1 cellular context compared by ENCODE assay signal in genomic region chr20:44284032-44284431, GRCh38.
A peak's percentile ranks its signal among the peaks of the same experiment; 100 is the strongest.
TF ChIP-seq lines count a peak whose summit lies in the region.

No MANE protein-coding gene starts in this region.

TF ChIP-seq in HepG2, 621 proteins besides CTCF, POLR2A, EP300 and RAD21:
- TF ChIP-seq CREB1 (IDR thresholded peaks at IDR 0.05) (peak; percentile 77), CREB1 (CRISPR knock-in tag; IDR thresholded peaks at IDR 0.05) (no peak), SRSF9 (IDR thresholded peaks at IDR 0.05; ENCODE audit: borderline replicate concordance, insufficient read depth, low read depth, low read length, poor library complexity, severe bottlenecking) (no peak), JUN (CRISPR knock-in tag; IDR thresholded peaks at IDR 0.05) (no peak), ATF7 (IDR thresholded peaks at IDR 0.05) (peak; percentile 96), ATF7 (CRISPR knock-in tag; IDR thresholded peaks at IDR 0.05) (no peak)
- TF ChIP-seq, protein P1, sequence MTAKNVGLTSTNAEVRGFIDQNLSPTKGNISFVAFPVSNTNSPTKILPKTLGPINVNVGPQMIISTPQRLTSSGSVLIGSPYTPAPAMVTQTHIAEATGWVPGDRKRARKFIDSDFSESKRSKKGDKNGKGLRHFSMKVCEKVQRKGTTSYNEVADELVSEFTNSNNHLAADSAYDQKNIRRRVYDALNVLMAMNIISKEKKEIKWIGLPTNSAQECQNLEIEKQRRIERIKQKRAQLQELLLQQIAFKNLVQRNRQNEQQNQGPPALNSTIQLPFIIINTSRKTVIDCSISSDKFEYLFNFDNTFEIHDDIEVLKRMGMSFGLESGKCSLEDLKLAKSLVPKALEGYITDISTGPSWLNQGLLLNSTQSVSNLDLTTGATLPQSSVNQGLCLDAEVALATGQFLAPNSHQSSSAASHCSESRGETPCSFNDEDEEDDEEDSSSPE (CRISPR knock-in tag; IDR thresholded peaks at IDR 0.05) = no peak
